ENCODE assay signal across 1 cellular context in genomic region chr17:8138672-8139371, GRCh38.
A peak's percentile ranks its signal among the peaks of the same experiment; 100 is the strongest.
TF ChIP-seq lines count a peak whose summit lies in the region.

No MANE protein-coding gene starts in this region.

TF ChIP-seq in HEK293, 187 proteins besides CTCF, POLR2A, EP300 and RAD21 (continued from another document):
- TF ChIP-seq ZNF280D (tag by site-specific recombination; IDR thresholded peaks at IDR 0.05) (0 out of 2 replicates have a peak, but pooled peaks have one; percentile 61), ZNF391 (tag by site-specific recombination; IDR thresholded peaks at IDR 0.05; ENCODE audit: borderline replicate concordance, low read depth) (no peak; the same call in 1 of the 2 replicates), ZSCAN4 (tag by site-specific recombination; IDR thresholded peaks at IDR 0.05) (0 out of 2 replicates have a peak, but pooled peaks have one; percentile 20), KLF10 (tag by site-specific recombination; IDR thresholded peaks at IDR 0.05) (peak; percentile 83), GLI2 (tag by site-specific recombination; IDR thresholded peaks at IDR 0.05; ENCODE audit: borderline replicate concordance, low read depth) (no peak)
